Comparison of ENCODE assay signal across 21 cellular contexts in the genomic region with DNA sequence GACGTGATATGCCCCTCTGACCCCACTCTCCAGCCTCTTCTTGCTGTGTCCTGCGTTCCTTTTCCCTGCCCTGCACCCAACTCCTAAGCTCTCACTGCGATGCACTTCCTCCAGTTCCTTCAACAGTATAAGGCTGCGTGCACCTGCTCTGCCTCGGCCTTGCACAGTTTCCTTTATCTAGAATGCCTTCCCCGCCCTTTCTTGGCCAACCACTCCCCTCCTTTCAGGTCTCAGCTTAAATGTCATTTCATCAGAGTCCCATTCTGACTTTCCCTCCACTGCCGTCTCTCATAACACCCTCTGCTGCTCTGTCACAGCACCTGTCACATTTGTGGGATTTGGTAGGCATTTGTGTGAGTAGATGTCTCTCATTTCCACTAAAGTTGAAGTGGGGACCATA. TPM values are rescaled to one million over a fixed set of nuclear protein-coding genes. Genes with fewer than 3 reads are reported as not detected.
DNase-seq lines count a peak whose midpoint lies in the region; ATAC-seq and TF ChIP-seq lines count a peak whose summit lies in the region.
"Had no signal": no experiment of that assay in that cellular context is flagged by ENCODE, and none has a peak within 500 bp of the region (broad histone marks: within the 10 kb centered on the region; RNA-seq: fewer than 3 reads in every experiment).

No MANE protein-coding gene starts in this region.

- H3K27ac ChIP-seq in SU-DHL-6 (ENCODE audit: low read depth, low read length) (no peak overlapping the region), hepatocyte (no peak overlapping the region)
- H3K27ac ChIP-seq: BLaER1, brain microvascular endothelial cell, neutrophil had no signal

- ATAC-seq in activated CD4-positive, CD25-positive, alpha-beta regulatory T cell treated with anti-CD3 and anti-CD28 coated beads, Interleukin-2, amount 50 U/mL, for 24 hours, result peak; percentile 25 to 52

- H3K36me3 ChIP-seq in SU-DHL-6 (ENCODE audit: low read length) (no peaks in the 10 kb centered on the region), hepatocyte (replicated peaks; ENCODE audit: insufficient read depth, low read depth) (no peaks in the 10 kb centered on the region)
- H3K36me3 ChIP-seq: BLaER1, brain microvascular endothelial cell, neutrophil had no signal

- H4K20me1 ChIP-seq in SU-DHL-6 (ENCODE audit: low read depth, low read length) (no peaks in the 10 kb centered on the region), hepatocyte (ENCODE audit: insufficient read depth, poor library complexity, severe bottlenecking) (no peaks in the 10 kb centered on the region)
- H4K20me1 ChIP-seq: BLaER1 had no signal

- H3K4me2 ChIP-seq in SU-DHL-6 (ENCODE audit: low read depth, low read length, poor library complexity, severe bottlenecking), result no peak overlapping the region
- no peak overlapping the region for H3K4me2 ChIP-seq in hepatocyte
- H3K4me2 ChIP-seq: BLaER1 had no signal

- H3K79me2 ChIP-seq in SU-DHL-6 (ENCODE audit: insufficient read depth, low read length) (no peaks in the 10 kb centered on the region), hepatocyte (no peaks in the 10 kb centered on the region)

- WGBS in hepatocyte (ENCODE audit: low lambda C conversion rate, missing lambda C conversion rate), result 70% methylated on average over 7 of the region's 7 CpGs

- TF ChIP-seq CTCF in SU-DHL-6 (IDR thresholded peaks at IDR 0.05; ENCODE audit: insufficient read depth, low read length, poor library complexity, severe bottlenecking) (no peak), hepatocyte (IDR thresholded peaks at IDR 0.05; ENCODE audit: poor library complexity) (no peak), chondrocyte (IDR thresholded peaks at IDR 0.05) (no peak), mesothelial cell of epicardium (IDR thresholded peaks at IDR 0.05; ENCODE audit: unreplicated experiment) (no peak)

- no peak overlapping the region for H3K27ac Mint-ChIP-seq in chondrocyte (ENCODE audit: unreplicated experiment)
- no peak overlapping the region for H3K27ac Mint-ChIP-seq in mesothelial cell of epicardium
- H3K27ac Mint-ChIP-seq: dendritic cell treated with granulocyte-macrophage colony-stimulating factor and Interleukin-4, amounts not matched to agents 40 ng/mL and 50 ng/mL, for 4 days had no signal

- no peak overlapping the region for H3K9ac ChIP-seq in SU-DHL-6 (ENCODE audit: low read length)
- H3K9ac ChIP-seq: BLaER1 had no signal

- H3K9me3 ChIP-seq in SU-DHL-6 (ENCODE audit: insufficient read depth, low read length) (no peaks in the 10 kb centered on the region), hepatocyte (ENCODE audit: low read depth) (no peaks in the 10 kb centered on the region)
- H3K9me3 ChIP-seq: BLaER1, neutrophil had no signal

- no peaks in the 10 kb centered on the region for H3K9me2 ChIP-seq in SU-DHL-6 (replicated peaks; ENCODE audit: insufficient read depth, low read length)
- no peaks in the 10 kb centered on the region for H3K9me2 ChIP-seq in hepatocyte (replicated peaks; ENCODE audit: insufficient read depth)

- H3K27me3 Mint-ChIP-seq in chondrocyte (ENCODE audit: low read depth), result peaks cover 25% of the 10 kb centered on the region
- peaks cover 10% of the 10 kb centered on the region for H3K27me3 Mint-ChIP-seq in mesothelial cell of epicardium (ENCODE audit: low read depth)

- no peaks in the 10 kb centered on the region for H3K4me1 ChIP-seq in hepatocyte (ENCODE audit: insufficient read depth)
- H3K4me1 ChIP-seq: BLaER1 had no signal

- H3K36me3 Mint-ChIP-seq in chondrocyte (ENCODE audit: low read depth) (no peaks in the 10 kb centered on the region), mesothelial cell of epicardium (no peaks in the 10 kb centered on the region)

- H3K4me1 Mint-ChIP-seq in chondrocyte (ENCODE audit: low read depth), result peaks cover 12% of the 10 kb centered on the region
- peaks cover 13% of the 10 kb centered on the region for H3K4me1 Mint-ChIP-seq in mesothelial cell of epicardium

- H3F3A ChIP-seq in SU-DHL-6 (ENCODE audit: insufficient read depth), result no peaks in the 10 kb centered on the region

- H3K9me3 Mint-ChIP-seq in chondrocyte (ENCODE audit: low read depth), result no peaks in the 10 kb centered on the region
- H3K9me3 Mint-ChIP-seq in mesothelial cell of epicardium, result no peaks in the 10 kb centered on the region
- H3K9me3 Mint-ChIP-seq: dendritic cell treated with granulocyte-macrophage colony-stimulating factor and Interleukin-4, amounts not matched to agents 40 ng/mL and 50 ng/mL, for 4 days had no signal

- H3K4me3 ChIP-seq in Jurkat, Clone E6-1 (ENCODE audit: low read length), result no peak overlapping the region
- H3K4me3 ChIP-seq in SU-DHL-6 (ENCODE audit: insufficient read depth, low read length, poor library complexity, severe bottlenecking) (no peak overlapping the region), hepatocyte (no peak overlapping the region)
- H3K4me3 ChIP-seq: BLaER1 had no signal

- H2AFZ ChIP-seq in SU-DHL-6 (ENCODE audit: low read depth, low read length, severe bottlenecking), result peak overlapping the region; percentile 7
- H2AFZ ChIP-seq in hepatocyte, result no peak overlapping the region

- no peak for DNase-seq in activated CD4-positive, CD25-positive, alpha-beta regulatory T cell treated with anti-CD3 and anti-CD28 coated beads, Interleukin-2, amount 50 U/mL, for 72 hours
- peak; percentile 75 for DNase-seq in Jurkat, Clone E6-1 (ENCODE audit: low read depth, low spot score)
- DNase-seq in hepatocyte (ENCODE audit: low spot score), result peak; percentile 10
- no peak for DNase-seq in OCI-M2 (lab: John Stamatoyannopoulos, UW; ENCODE audit: unreplicated experiment)
- DNase-seq in chondrocyte (ENCODE audit: low spot score), result no peak
- DNase-seq in mesothelial cell of epicardium (ENCODE audit: low spot score in 2 of 2, unreplicated experiment in 2 of 2), result no peak
- DNase-seq: activated gamma-delta T cell treated with Interleukin-2 at 50 U/mL for 16 hours; brain microvascular endothelial cell; foreskin melanocyte; IMR-90; NCI-H1092; NCI-H345; NK-92 treated with Interleukin-12 subunit alpha and Interleukin-12 subunit beta, amount 100 ng/mL, for 24 hours; stimulated activated CD4-positive, alpha-beta T cell treated with anti-CD3 and anti-CD28 coated beads, Interleukin-12 subunit alpha, Interleukin-12 subunit beta, amount 100 ng/mL, for 4 hours; stimulated activated naive CD4-positive, alpha-beta T cell treated with Interleukin-2 at 50 U/mL for 16 hours had no signal

- no peaks in the 10 kb centered on the region for H3K27me3 ChIP-seq in SU-DHL-6 (ENCODE audit: low read length)
- H3K27me3 ChIP-seq in hepatocyte, result no peaks in the 10 kb centered on the region
- H3K27me3 ChIP-seq: BLaER1, brain microvascular endothelial cell, neutrophil had no signal

- no peak overlapping the region for H3K4me3 Mint-ChIP-seq in chondrocyte (ENCODE audit: unreplicated experiment)
- no peak overlapping the region for H3K4me3 Mint-ChIP-seq in mesothelial cell of epicardium
- H3K4me3 Mint-ChIP-seq: dendritic cell treated with granulocyte-macrophage colony-stimulating factor and Interleukin-4, amounts not matched to agents 40 ng/mL and 50 ng/mL, for 4 days had no signal

RNA-seq across cellular contexts. Expression of gene NEIL3, which starts 58.4 kb away (rescaled TPM):
- polyA plus RNA-seq in Jurkat, Clone E6-1 (2012; ENCODE audit: insufficient read depth, insufficient read length), result 37.2 TPM
- total RNA-seq in hepatocyte (2.0 and 2.1 TPM in 2 replicates), chondrocyte (1.5 to 2.5 TPM (median 1.7 TPM) in 3 replicates), mesothelial cell of epicardium (5.6 to 6.2 TPM (median 5.9 TPM) in 3 replicates)
- 0.87 and 1.3 TPM in 2 replicates for polyA plus RNA-seq in hepatocyte
- total RNA-seq: ureter had no signal

Comparison
In these comparisons a context has a peak if more than half of its experiments do, and no peak if none do; other contexts are left out.
1. DNase-seq: peak in Jurkat, Clone E6-1 (single experiment) and hepatocyte (single experiment); none in activated CD4-positive, CD25-positive, alpha-beta regulatory T cell treated with anti-CD3 and anti-CD28 coated beads, Interleukin-2, amount 50 U/mL, for 72 hours (single experiment), OCI-M2 (single experiment), chondrocyte (single experiment) and mesothelial cell of epicardium (0 of 2).